In the genomic region with DNA sequence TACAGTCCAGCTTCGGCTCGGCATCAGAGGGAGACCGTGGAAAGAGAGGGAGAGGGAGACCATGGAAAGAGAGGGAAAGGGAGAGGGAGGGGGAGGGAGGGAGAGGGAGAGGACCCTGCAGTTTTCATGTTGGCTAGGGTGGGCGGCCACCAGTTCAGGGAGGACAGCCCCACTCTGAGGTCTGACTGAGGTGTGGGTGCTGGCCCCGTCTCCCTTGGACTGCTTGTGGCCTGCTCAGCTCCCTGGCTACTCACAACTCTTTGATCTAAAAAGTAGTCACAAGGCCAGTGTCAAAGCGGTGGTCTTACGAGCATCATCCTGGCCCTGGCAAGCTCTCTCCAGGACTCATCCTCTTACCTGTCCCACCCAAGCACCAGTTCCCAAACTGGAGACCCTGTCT, we compare ENCODE assay signal across 26 cellular contexts.
"Had no signal": no experiment of that assay in that cellular context is flagged by ENCODE, and none has a peak within 500 bp of the region (broad histone marks: within the 10 kb centered on the region; RNA-seq: fewer than 3 reads in every experiment).

No MANE protein-coding gene starts in this region.

- FAIRE-seq: islet of Langerhans had no signal

- H3K9me3 Mint-ChIP-seq: immature natural killer cell, mesothelial cell of epicardium, naive B cell, nephron, neural progenitor cell had no signal

- H3K4me3 ChIP-seq: heart left ventricle, left ventricle myocardium inferior, lung, neural progenitor cell, psoas muscle, right lobe of liver, smooth muscle cell, stomach, testis, thyroid gland, transverse colon, upper lobe of left lung, vagina had no signal

- H3K27me3 ChIP-seq: right lobe of liver, testis, thyroid gland, upper lobe of left lung, vagina had no signal

- H3K4me1 Mint-ChIP-seq: mesothelial cell of epicardium, nephron had no signal

- H3K4me2 ChIP-seq: neural progenitor cell, smooth muscle cell had no signal

- H3K27ac ChIP-seq: heart left ventricle, left ventricle myocardium inferior, neural progenitor cell, neutrophil, parathyroid adenoma, psoas muscle, right lobe of liver, stomach, testis, thyroid gland, transverse colon, upper lobe of left lung, vagina had no signal

- H2AFZ ChIP-seq: neural progenitor cell, parathyroid adenoma had no signal

- H3K4me3 Mint-ChIP-seq: immature natural killer cell, mesothelial cell of epicardium, naive B cell, nephron, neural progenitor cell had no signal

- DNase-seq: heart left ventricle; hypothalamus; immature natural killer cell; left ventricle myocardium inferior; mesendoderm; naive B cell; occipital lobe; psoas muscle; right lobe of liver; stimulated activated CD4-positive, alpha-beta T cell treated with anti-CD3 and anti-CD28 coated beads, Interleukin-1b, Interleukin-23, amount 100 ng/mL, for 48 hours; stimulated activated CD4-positive, alpha-beta T cell treated with anti-CD3 and anti-CD28 coated beads, Interleukin-2, amount 100 ng/mL, for 48 hours; stimulated activated naive CD4-positive, alpha-beta T cell; stomach; testis; thyroid gland; transverse colon; upper lobe of left lung had no signal

- H3K4me1 ChIP-seq: parathyroid adenoma, psoas muscle, right lobe of liver, stomach, testis, thyroid gland, transverse colon, upper lobe of left lung, vagina had no signal

- H3K79me2 ChIP-seq: parathyroid adenoma had no signal

- ATAC-seq: heart left ventricle had no signal

- H3K36me3 ChIP-seq: neural progenitor cell had no signal

- H3K27ac Mint-ChIP-seq: immature natural killer cell, mesothelial cell of epicardium, nephron, neural progenitor cell had no signal

- H3K9me3 ChIP-seq: heart left ventricle, left ventricle myocardium inferior, neutrophil, psoas muscle, right lobe of liver, stomach, testis, thyroid gland, transverse colon, upper lobe of left lung, vagina had no signal

- H3K9ac ChIP-seq: neural progenitor cell, parathyroid adenoma had no signal
